Comparison of ENCODE assay signal across 8 cellular contexts in the genomic region with DNA sequence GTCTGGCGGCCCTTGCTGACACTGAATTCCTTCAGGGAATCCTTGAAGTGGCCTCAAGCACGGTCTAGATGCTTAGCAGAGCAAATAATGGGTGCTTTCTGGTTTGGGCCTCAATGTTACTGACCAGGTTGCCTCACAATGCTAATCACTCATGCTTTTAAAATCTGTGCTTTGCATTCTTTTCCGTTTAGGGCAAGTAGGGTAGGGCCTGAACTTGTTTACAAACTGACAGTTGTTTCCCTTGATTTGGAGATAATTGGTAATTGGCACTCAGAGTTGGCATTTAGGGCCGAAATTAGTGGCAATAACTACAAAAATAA. TPM values are rescaled to one million over a fixed set of nuclear protein-coding genes. Genes with fewer than 3 reads are reported as not detected.
DNase-seq lines count a peak whose midpoint lies in the region; ATAC-seq and TF ChIP-seq lines count a peak whose summit lies in the region.

No MANE protein-coding gene starts in this region.

- H3K4me3 Mint-ChIP-seq in endodermal cell: peak overlapping the region; percentile 80

- DNase-seq in endodermal cell: no peak
- no peak for DNase-seq in SKM-1 treated with dmso at 0.1 percent for 144 hours (lab: John Stamatoyannopoulos, UW; ENCODE audit: unreplicated experiment)
- DNase-seq in central memory CD4-positive, alpha-beta T cell: no peak

- H3F3A ChIP-seq in OCI-LY1 (ENCODE audit: insufficient read depth, low read length) (no peaks in the 10 kb centered on the region), neural cell (ENCODE audit: insufficient read depth, low read length, poor library complexity, severe bottlenecking) (no peaks in the 10 kb centered on the region)

- no peak for TF ChIP-seq CTCF in OCI-LY1 (IDR thresholded peaks at IDR 0.05; ENCODE audit: low read length)
- TF ChIP-seq CTCF in endodermal cell (conservative IDR thresholded peaks at IDR 0.05): no peak
- no peak for TF ChIP-seq CTCF in neural cell (IDR thresholded peaks at IDR 0.05; ENCODE audit: poor library complexity, severe bottlenecking)

- H3K9ac ChIP-seq in BLaER1 (peak overlapping the region; percentile 94), OCI-LY1 (ENCODE audit: low read length) (peak overlapping the region; percentile 89; the same call in 1 of the 2 replicates), endodermal cell (ENCODE audit: extremely low read depth, low read length, poor library complexity, severe bottlenecking) (peak overlapping the region; percentile 49), neural cell (ENCODE audit: low read length) (peak overlapping the region; percentile 83)

- no peak for TF ChIP-seq RAD21 in neural cell (conservative IDR thresholded peaks at IDR 0.05)

- peaks cover 8% of the 10 kb centered on the region for H3K36me3 Mint-ChIP-seq in endodermal cell (ENCODE audit: low read depth)

- H3K4me3 ChIP-seq in BLaER1: peak overlapping the region; percentile 100
- peak overlapping the region; percentile 97 for H3K4me3 ChIP-seq in OCI-LY1 (ENCODE audit: low read depth, low read length, poor library complexity, severe bottlenecking)
- peak overlapping the region; percentile 92 for H3K4me3 ChIP-seq in endodermal cell (ENCODE audit: low read length)
- peak overlapping the region; percentile 98 for H3K4me3 ChIP-seq in neural cell (ENCODE audit: low read length)

- H3K9me2 ChIP-seq in OCI-LY1 (ENCODE audit: low read depth, low read length) (no peaks in the 10 kb centered on the region), neural cell (ENCODE audit: insufficient read depth, low read length) (no peaks in the 10 kb centered on the region)

- H3K27me3 ChIP-seq in BLaER1 (no peaks in the 10 kb centered on the region), OCI-LY1 (ENCODE audit: insufficient read depth, low read length) (0 out of 2 replicates have a peak, but pooled peaks cover 3% of the 10 kb centered on the region), endodermal cell (ENCODE audit: control insufficient read depth, insufficient read depth, low read length, poor library complexity, severe bottlenecking) (no peaks in the 10 kb centered on the region), neural cell (ENCODE audit: insufficient read depth, low read depth, low read length) (no peaks in the 10 kb centered on the region)

- H3K4me2 ChIP-seq in BLaER1: peak overlapping the region; percentile 95
- H3K4me2 ChIP-seq in OCI-LY1 (ENCODE audit: low read length): peak overlapping the region; percentile 81
- peak overlapping the region; percentile 90 for H3K4me2 ChIP-seq in neural cell (ENCODE audit: low read length)

- WGBS in endodermal cell (ENCODE audit: insufficient coverage in 1 of 2, insufficient read length in 1 of 2), 2 experiments: 62 to 89% methylated on average over 4 of the region's 4 CpGs

- no peak for ATAC-seq in HG03571 (IDR thresholded peaks at IDR 0.05; ENCODE audit: unreplicated experiment)
- ATAC-seq in HG03521 (IDR thresholded peaks at IDR 0.05; ENCODE audit: unreplicated experiment): no peak

- no peak overlapping the region for H3K27ac ChIP-seq in BLaER1
- no peak overlapping the region for H3K27ac ChIP-seq in OCI-LY1 (ENCODE audit: low read depth, low read length, poor library complexity, severe bottlenecking)
- H3K27ac ChIP-seq in endodermal cell (ENCODE audit: low read depth, low read length): no peak overlapping the region
- no peak overlapping the region for H3K27ac ChIP-seq in neural cell (ENCODE audit: low read length)

- H3K79me2 ChIP-seq in OCI-LY1 (ENCODE audit: insufficient read depth, low read length): no peaks in the 10 kb centered on the region
- peaks cover 19% of the 10 kb centered on the region for H3K79me2 ChIP-seq in neural cell (replicated peaks; ENCODE audit: insufficient read depth, low read length)

- peaks cover 17% of the 10 kb centered on the region for H3K36me3 ChIP-seq in BLaER1
- H3K36me3 ChIP-seq in OCI-LY1 (ENCODE audit: insufficient read depth, low read length): no peaks in the 10 kb centered on the region
- H3K36me3 ChIP-seq in endodermal cell (ENCODE audit: control insufficient read depth, insufficient read depth, low read length): no peaks in the 10 kb centered on the region
- H3K36me3 ChIP-seq in neural cell (ENCODE audit: insufficient read depth, low read length): no peaks in the 10 kb centered on the region

- H4K20me1 ChIP-seq in BLaER1 (peaks cover 43% of the 10 kb centered on the region), OCI-LY1 (ENCODE audit: insufficient read depth, low read length) (no peaks in the 10 kb centered on the region), neural cell (ENCODE audit: insufficient read depth) (no peaks in the 10 kb centered on the region)

- H2AFZ ChIP-seq in OCI-LY1 (ENCODE audit: low read length) (no peak overlapping the region), neural cell (ENCODE audit: low read depth, low read length) (peak overlapping the region; percentile 10)

- no peaks in the 10 kb centered on the region for H3K27me3 Mint-ChIP-seq in endodermal cell (ENCODE audit: insufficient read depth)

- no peaks in the 10 kb centered on the region for H3K9me3 ChIP-seq in BLaER1
- no peaks in the 10 kb centered on the region for H3K9me3 ChIP-seq in OCI-LY1 (ENCODE audit: low read length)
- H3K9me3 ChIP-seq in endodermal cell (ENCODE audit: control insufficient read depth, low read length): no peaks in the 10 kb centered on the region
- no peaks in the 10 kb centered on the region for H3K9me3 ChIP-seq in neural cell (ENCODE audit: low read length)

- no peak overlapping the region for H3K27ac Mint-ChIP-seq in endodermal cell

- no peaks in the 10 kb centered on the region for H3K9me3 Mint-ChIP-seq in endodermal cell

- H3K4me1 ChIP-seq in BLaER1 (peaks cover 11% of the 10 kb centered on the region), OCI-LY1 (ENCODE audit: insufficient read depth, low read length, severe bottlenecking) (peaks cover 13% of the 10 kb centered on the region), endodermal cell (ENCODE audit: control insufficient read depth, insufficient read depth, low read length) (no peaks in the 10 kb centered on the region)

- no peak for TF ChIP-seq EP300 in neural cell (conservative IDR thresholded peaks at IDR 0.05; ENCODE audit: poor library complexity, severe bottlenecking)

- peaks cover 4% of the 10 kb centered on the region for H3K4me1 Mint-ChIP-seq in endodermal cell

TF ChIP-seq in neural cell, 6 proteins besides CTCF, POLR2A, EP300 and RAD21:
- no peak for TF ChIP-seq MXI1 (conservative IDR thresholded peaks at IDR 0.05; ENCODE audit: poor library complexity, severe bottlenecking)
- no peak for TF ChIP-seq EZH2 (IDR thresholded peaks at IDR 0.05; ENCODE audit: borderline replicate concordance, insufficient read depth, low read length, poor library complexity, severe bottlenecking)
- TF ChIP-seq, protein P1, sequence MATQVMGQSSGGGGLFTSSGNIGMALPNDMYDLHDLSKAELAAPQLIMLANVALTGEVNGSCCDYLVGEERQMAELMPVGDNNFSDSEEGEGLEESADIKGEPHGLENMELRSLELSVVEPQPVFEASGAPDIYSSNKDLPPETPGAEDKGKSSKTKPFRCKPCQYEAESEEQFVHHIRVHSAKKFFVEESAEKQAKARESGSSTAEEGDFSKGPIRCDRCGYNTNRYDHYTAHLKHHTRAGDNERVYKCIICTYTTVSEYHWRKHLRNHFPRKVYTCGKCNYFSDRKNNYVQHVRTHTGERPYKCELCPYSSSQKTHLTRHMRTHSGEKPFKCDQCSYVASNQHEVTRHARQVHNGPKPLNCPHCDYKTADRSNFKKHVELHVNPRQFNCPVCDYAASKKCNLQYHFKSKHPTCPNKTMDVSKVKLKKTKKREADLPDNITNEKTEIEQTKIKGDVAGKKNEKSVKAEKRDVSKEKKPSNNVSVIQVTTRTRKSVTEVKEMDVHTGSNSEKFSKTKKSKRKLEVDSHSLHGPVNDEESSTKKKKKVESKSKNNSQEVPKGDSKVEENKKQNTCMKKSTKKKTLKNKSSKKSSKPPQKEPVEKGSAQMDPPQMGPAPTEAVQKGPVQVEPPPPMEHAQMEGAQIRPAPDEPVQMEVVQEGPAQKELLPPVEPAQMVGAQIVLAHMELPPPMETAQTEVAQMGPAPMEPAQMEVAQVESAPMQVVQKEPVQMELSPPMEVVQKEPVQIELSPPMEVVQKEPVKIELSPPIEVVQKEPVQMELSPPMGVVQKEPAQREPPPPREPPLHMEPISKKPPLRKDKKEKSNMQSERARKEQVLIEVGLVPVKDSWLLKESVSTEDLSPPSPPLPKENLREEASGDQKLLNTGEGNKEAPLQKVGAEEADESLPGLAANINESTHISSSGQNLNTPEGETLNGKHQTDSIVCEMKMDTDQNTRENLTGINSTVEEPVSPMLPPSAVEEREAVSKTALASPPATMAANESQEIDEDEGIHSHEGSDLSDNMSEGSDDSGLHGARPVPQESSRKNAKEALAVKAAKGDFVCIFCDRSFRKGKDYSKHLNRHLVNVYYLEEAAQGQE (IDR thresholded peaks at IDR 0.05; ENCODE audit: borderline replicate concordance): no peak
- TF ChIP-seq SMC3 (conservative IDR thresholded peaks at IDR 0.05; ENCODE audit: poor library complexity): no peak
- TF ChIP-seq POLR2AphosphoS5 (IDR thresholded peaks at IDR 0.05): no peak
- no peak for TF ChIP-seq TAF1 (IDR thresholded peaks at IDR 0.05; ENCODE audit: low read depth)

RNA-seq across cellular contexts. Expression of a gene that starts 1.4 kb away (rescaled TPM):
- 10 to 100 TPM; 32.5 to 36.7 TPM for total RNA-seq in endodermal cell
- 9.6 TPM for polyA plus RNA-seq in endodermal cell (2013, experiment 1 of 2)
- 9.8 TPM for polyA plus RNA-seq in endodermal cell (2013, experiment 2 of 2)
- 24.1 and 24.5 TPM in 2 replicates for polyA plus RNA-seq in neural cell
- 48.2 and 57.3 TPM in 2 replicates for polyA minus RNA-seq in neural cell
